Comparison of ENCODE assay signal across 2 cellular contexts in the genomic region with DNA sequence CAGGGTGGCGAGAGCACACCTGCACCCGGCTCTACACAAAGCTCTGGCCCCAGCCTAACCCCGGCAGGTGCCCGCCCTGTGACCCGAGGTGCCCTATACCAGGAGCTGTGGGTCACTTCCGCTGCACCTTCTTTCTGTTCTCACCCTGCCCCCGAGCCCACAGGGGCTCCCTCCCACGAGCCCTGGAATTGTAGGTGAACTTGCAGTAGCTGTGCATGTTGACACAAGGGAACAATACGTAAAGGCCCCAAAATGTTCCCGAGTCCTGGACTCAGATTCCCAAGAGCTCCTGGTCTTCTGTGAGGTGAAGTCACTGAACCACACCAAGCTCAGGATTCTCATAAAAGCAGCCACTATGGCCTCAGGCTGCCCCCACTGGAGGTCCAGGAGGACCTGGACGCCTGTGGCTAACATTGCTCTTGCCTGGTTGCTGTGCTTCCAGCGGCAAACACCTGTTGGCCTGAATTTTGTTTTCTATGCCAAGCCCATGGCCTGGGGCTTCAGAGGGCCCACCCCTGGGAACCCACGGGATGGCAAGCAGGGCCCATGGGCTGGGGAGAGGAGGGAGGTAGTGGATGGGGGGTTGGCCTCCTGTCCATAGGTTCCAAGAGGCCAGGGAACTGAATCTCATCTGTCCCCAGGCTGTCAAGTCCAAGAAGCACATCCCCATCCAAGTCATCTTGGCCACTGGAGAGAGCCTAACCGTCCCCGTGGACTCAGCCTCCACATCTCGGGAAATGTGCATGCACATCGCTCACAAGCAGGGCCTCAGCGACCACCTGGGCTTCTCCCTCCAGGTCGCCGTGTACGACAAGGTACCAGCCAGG.
TF ChIP-seq lines count a peak whose summit lies in the region.

No MANE protein-coding gene starts in this region.

TF ChIP-seq in SK-N-SH, 30 proteins besides CTCF, POLR2A, EP300 and RAD21 (continued from another document):
- TF ChIP-seq, protein P1, sequence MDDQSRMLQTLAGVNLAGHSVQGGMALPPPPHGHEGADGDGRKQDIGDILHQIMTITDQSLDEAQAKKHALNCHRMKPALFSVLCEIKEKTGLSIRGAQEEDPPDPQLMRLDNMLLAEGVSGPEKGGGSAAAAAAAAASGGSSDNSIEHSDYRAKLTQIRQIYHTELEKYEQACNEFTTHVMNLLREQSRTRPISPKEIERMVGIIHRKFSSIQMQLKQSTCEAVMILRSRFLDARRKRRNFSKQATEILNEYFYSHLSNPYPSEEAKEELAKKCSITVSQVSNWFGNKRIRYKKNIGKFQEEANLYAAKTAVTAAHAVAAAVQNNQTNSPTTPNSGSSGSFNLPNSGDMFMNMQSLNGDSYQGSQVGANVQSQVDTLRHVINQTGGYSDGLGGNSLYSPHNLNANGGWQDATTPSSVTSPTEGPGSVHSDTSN (IDR thresholded peaks at IDR 0.05): no peak
- no peak for TF ChIP-seq RFX5 (IDR thresholded peaks at IDR 0.05; ENCODE audit: low read length)
- no peak for TF ChIP-seq CHD2 (IDR thresholded peaks at IDR 0.05; ENCODE audit: low read length, partially characterized antibody)
- no peak for TF ChIP-seq FOSL2 (IDR thresholded peaks at IDR 0.05; ENCODE audit: borderline replicate concordance, low read depth)
- no peak for TF ChIP-seq NFIC (IDR thresholded peaks at IDR 0.05; ENCODE audit: borderline replicate concordance)
- TF ChIP-seq MEF2A (IDR thresholded peaks at IDR 0.05; ENCODE audit: borderline replicate concordance, low read depth): no peak
- no peak for TF ChIP-seq SMC3 (IDR thresholded peaks at IDR 0.05; ENCODE audit: low read depth, low read length)
- TF ChIP-seq EZH2phosphoT487 (IDR thresholded peaks at IDR 0.05; ENCODE audit: borderline replicate concordance, low read depth): no peak
- TF ChIP-seq RXRA (IDR thresholded peaks at IDR 0.05; ENCODE audit: borderline replicate concordance, low read depth): no peak
- TF ChIP-seq, protein P2, sequence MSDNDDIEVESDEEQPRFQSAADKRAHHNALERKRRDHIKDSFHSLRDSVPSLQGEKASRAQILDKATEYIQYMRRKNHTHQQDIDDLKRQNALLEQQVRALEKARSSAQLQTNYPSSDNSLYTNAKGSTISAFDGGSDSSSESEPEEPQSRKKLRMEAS (IDR thresholded peaks at IDR 0.05; ENCODE audit: low read depth): no peak

TF ChIP-seq in SK-N-SH treated with all-trans-retinoic acid at 6 μM for 48 hours, 23 proteins besides CTCF, POLR2A, EP300 and RAD21 (continued from another document):
- TF ChIP-seq, protein P3, sequence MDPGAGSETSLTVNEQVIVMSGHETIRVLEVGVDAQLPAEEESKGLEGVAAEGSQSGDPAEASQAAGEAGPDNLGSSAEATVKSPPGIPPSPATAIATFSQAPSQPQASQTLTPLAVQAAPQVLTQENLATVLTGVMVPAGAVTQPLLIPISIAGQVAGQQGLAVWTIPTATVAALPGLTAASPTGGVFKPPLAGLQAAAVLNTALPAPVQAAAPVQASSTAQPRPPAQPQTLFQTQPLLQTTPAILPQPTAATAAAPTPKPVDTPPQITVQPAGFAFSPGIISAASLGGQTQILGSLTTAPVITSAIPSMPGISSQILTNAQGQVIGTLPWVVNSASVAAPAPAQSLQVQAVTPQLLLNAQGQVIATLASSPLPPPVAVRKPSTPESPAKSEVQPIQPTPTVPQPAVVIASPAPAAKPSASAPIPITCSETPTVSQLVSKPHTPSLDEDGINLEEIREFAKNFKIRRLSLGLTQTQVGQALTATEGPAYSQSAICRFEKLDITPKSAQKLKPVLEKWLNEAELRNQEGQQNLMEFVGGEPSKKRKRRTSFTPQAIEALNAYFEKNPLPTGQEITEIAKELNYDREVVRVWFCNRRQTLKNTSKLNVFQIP (CRISPR knock-in tag; IDR thresholded peaks at IDR 0.05; ENCODE audit: borderline replicate concordance, low read depth): no peak
- TF ChIP-seq ZFP30 (CRISPR knock-in tag; IDR thresholded peaks at IDR 0.05) (no peak), ZNF8 (CRISPR knock-in tag; IDR thresholded peaks at IDR 0.05) (no peak), TOX (CRISPR knock-in tag; IDR thresholded peaks at IDR 0.05; ENCODE audit: borderline replicate concordance) (no peak), GLIS3 (CRISPR knock-in tag; IDR thresholded peaks at IDR 0.05) (no peak), ZFP3 (CRISPR knock-in tag; IDR thresholded peaks at IDR 0.05) (no peak), ESRRG (CRISPR knock-in tag; IDR thresholded peaks at IDR 0.05) (no peak), TCF4 (CRISPR knock-in tag; IDR thresholded peaks at IDR 0.05; ENCODE audit: borderline replicate concordance) (no peak), ISL1 (CRISPR knock-in tag; IDR thresholded peaks at IDR 0.05) (no peak)
- TF ChIP-seq, protein P4, sequence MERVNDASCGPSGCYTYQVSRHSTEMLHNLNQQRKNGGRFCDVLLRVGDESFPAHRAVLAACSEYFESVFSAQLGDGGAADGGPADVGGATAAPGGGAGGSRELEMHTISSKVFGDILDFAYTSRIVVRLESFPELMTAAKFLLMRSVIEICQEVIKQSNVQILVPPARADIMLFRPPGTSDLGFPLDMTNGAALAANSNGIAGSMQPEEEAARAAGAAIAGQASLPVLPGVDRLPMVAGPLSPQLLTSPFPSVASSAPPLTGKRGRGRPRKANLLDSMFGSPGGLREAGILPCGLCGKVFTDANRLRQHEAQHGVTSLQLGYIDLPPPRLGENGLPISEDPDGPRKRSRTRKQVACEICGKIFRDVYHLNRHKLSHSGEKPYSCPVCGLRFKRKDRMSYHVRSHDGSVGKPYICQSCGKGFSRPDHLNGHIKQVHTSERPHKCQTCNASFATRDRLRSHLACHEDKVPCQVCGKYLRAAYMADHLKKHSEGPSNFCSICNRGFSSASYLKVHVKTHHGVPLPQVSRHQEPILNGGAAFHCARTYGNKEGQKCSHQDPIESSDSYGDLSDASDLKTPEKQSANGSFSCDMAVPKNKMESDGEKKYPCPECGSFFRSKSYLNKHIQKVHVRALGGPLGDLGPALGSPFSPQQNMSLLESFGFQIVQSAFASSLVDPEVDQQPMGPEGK (CRISPR knock-in tag; IDR thresholded peaks at IDR 0.05; ENCODE audit: borderline replicate concordance): no peak
- TF ChIP-seq, protein P5, sequence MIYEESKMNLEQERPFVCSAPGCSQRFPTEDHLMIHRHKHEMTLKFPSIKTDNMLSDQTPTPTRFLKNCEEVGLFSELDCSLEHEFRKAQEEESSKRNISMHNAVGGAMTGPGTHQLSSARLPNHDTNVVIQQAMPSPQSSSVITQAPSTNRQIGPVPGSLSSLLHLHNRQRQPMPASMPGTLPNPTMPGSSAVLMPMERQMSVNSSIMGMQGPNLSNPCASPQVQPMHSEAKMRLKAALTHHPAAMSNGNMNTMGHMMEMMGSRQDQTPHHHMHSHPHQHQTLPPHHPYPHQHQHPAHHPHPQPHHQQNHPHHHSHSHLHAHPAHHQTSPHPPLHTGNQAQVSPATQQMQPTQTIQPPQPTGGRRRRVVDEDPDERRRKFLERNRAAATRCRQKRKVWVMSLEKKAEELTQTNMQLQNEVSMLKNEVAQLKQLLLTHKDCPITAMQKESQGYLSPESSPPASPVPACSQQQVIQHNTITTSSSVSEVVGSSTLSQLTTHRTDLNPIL (CRISPR knock-in tag; IDR thresholded peaks at IDR 0.05; ENCODE audit: low read depth): no peak
- TF ChIP-seq, protein P6, sequence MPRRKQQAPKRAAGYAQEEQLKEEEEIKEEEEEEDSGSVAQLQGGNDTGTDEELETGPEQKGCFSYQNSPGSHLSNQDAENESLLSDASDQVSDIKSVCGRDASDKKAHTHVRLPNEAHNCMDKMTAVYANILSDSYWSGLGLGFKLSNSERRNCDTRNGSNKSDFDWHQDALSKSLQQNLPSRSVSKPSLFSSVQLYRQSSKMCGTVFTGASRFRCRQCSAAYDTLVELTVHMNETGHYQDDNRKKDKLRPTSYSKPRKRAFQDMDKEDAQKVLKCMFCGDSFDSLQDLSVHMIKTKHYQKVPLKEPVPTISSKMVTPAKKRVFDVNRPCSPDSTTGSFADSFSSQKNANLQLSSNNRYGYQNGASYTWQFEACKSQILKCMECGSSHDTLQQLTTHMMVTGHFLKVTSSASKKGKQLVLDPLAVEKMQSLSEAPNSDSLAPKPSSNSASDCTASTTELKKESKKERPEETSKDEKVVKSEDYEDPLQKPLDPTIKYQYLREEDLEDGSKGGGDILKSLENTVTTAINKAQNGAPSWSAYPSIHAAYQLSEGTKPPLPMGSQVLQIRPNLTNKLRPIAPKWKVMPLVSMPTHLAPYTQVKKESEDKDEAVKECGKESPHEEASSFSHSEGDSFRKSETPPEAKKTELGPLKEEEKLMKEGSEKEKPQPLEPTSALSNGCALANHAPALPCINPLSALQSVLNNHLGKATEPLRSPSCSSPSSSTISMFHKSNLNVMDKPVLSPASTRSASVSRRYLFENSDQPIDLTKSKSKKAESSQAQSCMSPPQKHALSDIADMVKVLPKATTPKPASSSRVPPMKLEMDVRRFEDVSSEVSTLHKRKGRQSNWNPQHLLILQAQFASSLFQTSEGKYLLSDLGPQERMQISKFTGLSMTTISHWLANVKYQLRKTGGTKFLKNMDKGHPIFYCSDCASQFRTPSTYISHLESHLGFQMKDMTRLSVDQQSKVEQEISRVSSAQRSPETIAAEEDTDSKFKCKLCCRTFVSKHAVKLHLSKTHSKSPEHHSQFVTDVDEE (CRISPR knock-in tag; IDR thresholded peaks at IDR 0.05): no peak
- TF ChIP-seq, protein P7, sequence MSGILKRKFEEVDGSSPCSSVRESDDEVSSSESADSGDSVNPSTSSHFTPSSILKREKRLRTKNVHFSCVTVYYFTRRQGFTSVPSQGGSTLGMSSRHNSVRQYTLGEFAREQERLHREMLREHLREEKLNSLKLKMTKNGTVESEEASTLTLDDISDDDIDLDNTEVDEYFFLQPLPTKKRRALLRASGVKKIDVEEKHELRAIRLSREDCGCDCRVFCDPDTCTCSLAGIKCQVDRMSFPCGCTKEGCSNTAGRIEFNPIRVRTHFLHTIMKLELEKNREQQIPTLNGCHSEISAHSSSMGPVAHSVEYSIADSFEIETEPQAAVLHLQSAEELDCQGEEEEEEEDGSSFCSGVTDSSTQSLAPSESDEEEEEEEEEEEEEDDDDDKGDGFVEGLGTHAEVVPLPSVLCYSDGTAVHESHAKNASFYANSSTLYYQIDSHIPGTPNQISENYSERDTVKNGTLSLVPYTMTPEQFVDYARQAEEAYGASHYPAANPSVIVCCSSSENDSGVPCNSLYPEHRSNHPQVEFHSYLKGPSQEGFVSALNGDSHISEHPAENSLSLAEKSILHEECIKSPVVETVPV (CRISPR knock-in tag; IDR thresholded peaks at IDR 0.05): no peak
TF ChIP-seq in SK-N-SH treated with all-trans-retinoic acid at 6 μM for 48 hours: peak in this region for 0.
